Comparison of ENCODE assay signal across 32 cellular contexts in the genomic region with DNA sequence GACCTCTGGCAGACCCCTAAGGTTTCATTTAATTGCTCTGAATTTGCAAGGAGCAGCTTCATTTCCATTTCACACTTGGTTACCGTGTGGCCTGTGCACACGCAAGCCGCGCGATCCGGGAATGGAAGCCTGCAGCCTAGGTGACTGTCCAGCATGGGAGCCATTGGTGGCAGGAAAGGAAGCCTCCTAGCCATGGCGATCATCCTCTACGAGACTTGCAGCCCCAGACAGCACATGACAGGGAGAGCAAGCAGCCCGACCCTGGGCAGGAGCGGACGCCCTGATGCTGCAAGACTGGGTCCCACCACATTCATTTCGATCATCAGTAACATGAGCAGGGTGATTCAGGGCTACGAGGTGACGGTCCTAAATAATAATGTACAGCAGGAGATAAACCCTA. TPM values are rescaled to one million over a fixed set of nuclear protein-coding genes. Genes with fewer than 3 reads are reported as not detected.
DNase-seq lines count a peak whose midpoint lies in the region; TF ChIP-seq lines count a peak whose summit lies in the region.
"Had no signal": no experiment of that assay in that cellular context is flagged by ENCODE, and none has a peak within 500 bp of the region (broad histone marks: within the 10 kb centered on the region; RNA-seq: fewer than 3 reads in every experiment).

No MANE protein-coding gene starts in this region.

- no peak overlapping the region for H3K4me3 Mint-ChIP-seq in osteocyte (ENCODE audit: unreplicated experiment)
- no peak overlapping the region for H3K4me3 Mint-ChIP-seq in CD4-positive, alpha-beta memory T cell
- H3K4me3 Mint-ChIP-seq: B cell; CD14-positive monocyte; CD4-positive, alpha-beta T cell; CD4-positive, CD25-positive, alpha-beta regulatory T cell; CD8-positive, alpha-beta memory T cell; CD8-positive, alpha-beta T cell had no signal

- H3K9ac ChIP-seq in neuronal stem cell (ENCODE audit: low read depth, low read length, poor library complexity) (peak overlapping the region; percentile 68), mesenchymal stem cell (ENCODE audit: low read length) (no peak overlapping the region)
- H3K9ac ChIP-seq: BLaER1; BLaER1 treated with 17β-estradiol and CSF1 and Interleukin-3, amounts not matched to agents 10 nM and 100 nM had no signal

- H3K14ac ChIP-seq in neuronal stem cell (ENCODE audit: low read length) (peak overlapping the region; percentile 78), mesenchymal stem cell (ENCODE audit: low read length in 2 of 2) (no peak overlapping the region)

- H2AFZ ChIP-seq in neuronal stem cell (ENCODE audit: low read length), result peak overlapping the region; percentile 31
- H2AFZ ChIP-seq in mesenchymal stem cell (ENCODE audit: low read depth, low read length), result no peak overlapping the region

- TF ChIP-seq CTCF in osteocyte (IDR thresholded peaks at IDR 0.05), result no peak

- peaks cover 0 to 2% of the 10 kb centered on the region in 2 donors for H3K9me3 ChIP-seq in neuronal stem cell (replicated peaks in 1 of 2; ENCODE audit: control insufficient read depth in 2 of 2, insufficient read depth in 1 of 2, low read depth in 1 of 2, low read length in 2 of 2)
- no peaks in the 10 kb centered on the region for H3K9me3 ChIP-seq in CD4-positive, alpha-beta memory T cell (ENCODE audit: control insufficient read depth in 1 of 2, low read length in 2 of 2)
- H3K9me3 ChIP-seq in mesenchymal stem cell (ENCODE audit: control insufficient read depth, low read length), result peaks cover 12% of the 10 kb centered on the region
- H3K9me3 ChIP-seq: BE2C had no signal

- H2AK5ac ChIP-seq in neuronal stem cell (ENCODE audit: low read depth, low read length) (no peak overlapping the region), mesenchymal stem cell (ENCODE audit: low read length, severe bottlenecking) (no peak overlapping the region)

- H3K9me3 Mint-ChIP-seq in osteocyte (ENCODE audit: unreplicated experiment), result peaks cover 16% of the 10 kb centered on the region
- peaks cover 0 to 16% (median 5%) of the 10 kb centered on the region in 8 donors for H3K9me3 Mint-ChIP-seq in CD4-positive, alpha-beta memory T cell

- H4K8ac ChIP-seq in neuronal stem cell (ENCODE audit: low read depth, low read length) (no peak overlapping the region), mesenchymal stem cell (ENCODE audit: low read length) (no peak overlapping the region)

- H3K79me1 ChIP-seq in neuronal stem cell (ENCODE audit: low read depth, low read length) (no peaks in the 10 kb centered on the region), mesenchymal stem cell (replicated peaks; ENCODE audit: low read length, poor library complexity, severe bottlenecking) (no peaks in the 10 kb centered on the region)

- H3K36me3 ChIP-seq in neuronal stem cell (replicated peaks in 1 of 2; ENCODE audit: control insufficient read depth in 2 of 2, insufficient read depth in 2 of 2, low read length in 2 of 2) (no peaks in the 10 kb centered on the region), mesenchymal stem cell (ENCODE audit: control insufficient read depth in 1 of 2, insufficient read depth in 2 of 2, low read depth in 1 of 2, low read length in 2 of 2) (peaks cover 0 to 7% of the 10 kb centered on the region in 2 experiments)
- no peaks in the 10 kb centered on the region for H3K36me3 ChIP-seq in CD4-positive, alpha-beta memory T cell (ENCODE audit: insufficient read depth, low read length)
- H3K36me3 ChIP-seq: BE2C had no signal

- H2BK120ac ChIP-seq in neuronal stem cell (ENCODE audit: low read depth, low read length) (no peak overlapping the region), mesenchymal stem cell (ENCODE audit: low read depth, low read length) (no peak overlapping the region)

- H3K4me2 ChIP-seq in neuronal stem cell (ENCODE audit: insufficient read depth, low read length, poor library complexity, severe bottlenecking) (no peak overlapping the region), mesenchymal stem cell (ENCODE audit: low read length, poor library complexity, severe bottlenecking) (no peak overlapping the region)
- H3K4me2 ChIP-seq: A549; BLaER1; BLaER1 treated with 17β-estradiol and CSF1 and Interleukin-3, amounts not matched to agents 10 nM and 100 nM had no signal

- no peak overlapping the region for H4K91ac ChIP-seq in neuronal stem cell (ENCODE audit: low read depth, low read length, poor library complexity)
- H4K91ac ChIP-seq in mesenchymal stem cell (ENCODE audit: low read length), result no peak overlapping the region

- DNase-seq in mesenteric fat pad (ENCODE audit: low spot score) (peak; percentile 57), neuronal stem cell (ENCODE audit: low spot score) (no peak), osteocyte (ENCODE audit: extremely low spot score, unreplicated experiment) (peak; percentile 79), mesenchymal stem cell (no peak), NCI-H2171 (lab: John Stamatoyannopoulos, UW) (no peak)
- no peak for DNase-seq in CD4-positive, alpha-beta memory T cell
- DNase-seq: 8988T; ACHN; AML-193; BE2C; C1 segment of cervical spinal cord; Caco-2; Calu3; CD4-positive, alpha-beta T cell; CD4-positive, CD25-positive, alpha-beta regulatory T cell; CD8-positive, alpha-beta memory T cell; CD8-positive, alpha-beta T cell; COR-L47; DMS 273 treated with DMSO at 0.1 percent for 48 hours; DMS153; DMS53; DMS79; DMS79 treated with DMSO at 0.1 percent for 48 hours; DND-41; EL had no signal

- H3K27ac ChIP-seq in neuronal stem cell (replicated peaks; ENCODE audit: low read length) (no peak overlapping the region), mesenchymal stem cell (ENCODE audit: low read length, poor library complexity, severe bottlenecking) (no peak overlapping the region)
- H3K27ac ChIP-seq in CD4-positive, alpha-beta memory T cell (ENCODE audit: low read depth, low read length), result no peak overlapping the region
- H3K27ac ChIP-seq: 22Rv1; A549; BLaER1; BLaER1 treated with 17β-estradiol and CSF1 and Interleukin-3, amounts not matched to agents 10 nM and 100 nM; C4-2B had no signal

- H3K27me3 Mint-ChIP-seq in osteocyte (ENCODE audit: unreplicated experiment), result no peaks in the 10 kb centered on the region
- no peaks in the 10 kb centered on the region for H3K27me3 Mint-ChIP-seq in CD4-positive, alpha-beta memory T cell
- H3K27me3 Mint-ChIP-seq: B cell; CD4-positive, alpha-beta T cell; CD4-positive, CD25-positive, alpha-beta regulatory T cell; CD8-positive, alpha-beta memory T cell had no signal

- POLR2A ChIA-PET in CD4-positive, alpha-beta memory T cell (lab: Charles Lee; ENCODE audit: partially characterized antibody), result no interaction called here

- H2BK12ac ChIP-seq in neuronal stem cell (ENCODE audit: low read length) (no peak overlapping the region), mesenchymal stem cell (ENCODE audit: low read length in 2 of 2) (no peak overlapping the region)

- H3K4me1 Mint-ChIP-seq in osteocyte (ENCODE audit: unreplicated experiment), result no peaks in the 10 kb centered on the region
- no peaks in the 10 kb centered on the region for H3K4me1 Mint-ChIP-seq in CD4-positive, alpha-beta memory T cell
- H3K4me1 Mint-ChIP-seq: B cell, CD14-positive monocyte had no signal

- H2BK15ac ChIP-seq in neuronal stem cell (ENCODE audit: low read length), result no peak overlapping the region
- no peak overlapping the region for H2BK15ac ChIP-seq in mesenchymal stem cell (ENCODE audit: low read depth, poor library complexity, severe bottlenecking)

- H3K27ac Mint-ChIP-seq in osteocyte (ENCODE audit: unreplicated experiment), result no peak overlapping the region
- H3K27ac Mint-ChIP-seq in CD4-positive, alpha-beta memory T cell, result no peak overlapping the region
- H3K27ac Mint-ChIP-seq: B cell; CD4-positive, alpha-beta T cell; CD4-positive, CD25-positive, alpha-beta regulatory T cell; CD8-positive, alpha-beta memory T cell; CD8-positive, alpha-beta T cell had no signal

- H2BK5ac ChIP-seq in neuronal stem cell (ENCODE audit: low read length) (no peak overlapping the region), mesenchymal stem cell (ENCODE audit: low read depth, low read length, poor library complexity, severe bottlenecking) (no peak overlapping the region)

- H3K4me3 ChIP-seq in neuronal stem cell (ENCODE audit: low read length in 2 of 2) (no peak overlapping the region), mesenchymal stem cell (ENCODE audit: insufficient read depth in 1 of 2, low read depth in 1 of 2, low read length in 2 of 2) (no peak overlapping the region)
- H3K4me3 ChIP-seq in CD4-positive, alpha-beta memory T cell (ENCODE audit: low read length in 2 of 2), result no peak overlapping the region
- H3K4me3 ChIP-seq: A549; BLaER1; BLaER1 treated with 17β-estradiol and CSF1 and Interleukin-3, amounts not matched to agents 10 nM and 100 nM had no signal

- H3K4me1 ChIP-seq in neuronal stem cell (ENCODE audit: control insufficient read depth in 2 of 2, insufficient read depth in 1 of 2, low read depth in 1 of 2, low read length in 2 of 2) (peaks cover 4 to 9% of the 10 kb centered on the region in 2 donors), mesenchymal stem cell (ENCODE audit: control insufficient read depth, insufficient read depth, low read depth, low read length) (no peaks in the 10 kb centered on the region)
- H3K4me1 ChIP-seq in CD4-positive, alpha-beta memory T cell (ENCODE audit: insufficient read depth, low read length), result no peaks in the 10 kb centered on the region
- H3K4me1 ChIP-seq: A549, BE2C, Caco-2 had no signal

- peaks cover 5% of the 10 kb centered on the region for H3K36me3 Mint-ChIP-seq in osteocyte (ENCODE audit: unreplicated experiment)
- peaks cover 41 to 51% of the 10 kb centered on the region in 2 donors for H3K36me3 Mint-ChIP-seq in CD4-positive, alpha-beta memory T cell

- WGBS in neuronal stem cell (ENCODE audit: extremely low coverage in 2 of 2, insufficient read length in 2 of 2, insufficient replicate concordance in 1 of 2), 2 donors, result no CpG with 5 or more reads among the region's 14 CpGs
- 93% methylated on average over 14 of the region's 14 CpGs for WGBS in mesenchymal stem cell

- H3K18ac ChIP-seq in neuronal stem cell (ENCODE audit: low read length) (peak overlapping the region; percentile 67), mesenchymal stem cell (ENCODE audit: low read depth in 1 of 2, low read length in 2 of 2) (no peak overlapping the region)

- H3K23ac ChIP-seq in neuronal stem cell (ENCODE audit: low read depth, low read length, poor library complexity), result peak overlapping the region; percentile 10
- no peak overlapping the region for H3K23ac ChIP-seq in mesenchymal stem cell (ENCODE audit: low read length in 2 of 2)

- CTCF ChIA-PET in CD4-positive, alpha-beta memory T cell (lab: Charles Lee; ENCODE audit: partially characterized antibody), result no interaction called here

- H3K27me3 ChIP-seq in neuronal stem cell (ENCODE audit: control insufficient read depth in 3 of 3, insufficient read depth in 3 of 3, low read depth in 1 of 3, low read length in 3 of 3), result peaks cover 0 to 2% (median 0%) of the 10 kb centered on the region in 3 experiments
- no peaks in the 10 kb centered on the region for H3K27me3 ChIP-seq in CD4-positive, alpha-beta memory T cell (ENCODE audit: insufficient read depth, low read length)
- no peaks in the 10 kb centered on the region for H3K27me3 ChIP-seq in mesenchymal stem cell (ENCODE audit: control insufficient read depth in 1 of 2, insufficient read depth in 1 of 2, low read length in 2 of 2)
- H3K27me3 ChIP-seq: BE2C; BLaER1; BLaER1 treated with 17β-estradiol and CSF1 and Interleukin-3, amounts not matched to agents 10 nM and 100 nM had no signal

- intact Hi-C loops in CD4-positive, alpha-beta memory T cell (cut with micrococcal nuclease), result no loop called here

- H3K4ac ChIP-seq in neuronal stem cell (ENCODE audit: low read length) (no peak overlapping the region), mesenchymal stem cell (ENCODE audit: low read depth in 1 of 2, low read length in 2 of 2) (no peak overlapping the region)

RNA-seq across cellular contexts. Expression of gene C10orf143, which starts 33.9 kb away (rescaled TPM):
- total RNA-seq in mesenteric fat pad (3.7 TPM), osteocyte (2.9 and 4.1 TPM in 2 replicates)
- 4.9 TPM for polyA plus RNA-seq in neuronal stem cell (2013, experiment 1 of 2)
- 4.7 TPM for polyA plus RNA-seq in neuronal stem cell (2013, experiment 2 of 2)
- total RNA-seq in CD4-positive, alpha-beta memory T cell, result 1 to 10 TPM; 9.2 TPM
- polyA plus RNA-seq in CD4-positive, alpha-beta memory T cell, result 10 to 100 TPM; 18.7 to 33.9 TPM
- 1.1 TPM for polyA plus RNA-seq in mesenchymal stem cell (2013, experiment 1 of 2)
- polyA plus RNA-seq in mesenchymal stem cell (2013, experiment 2 of 2), result 1.2 TPM

RNA-seq across cellular contexts. Expression of gene GLRX3, which starts 59.5 kb away (rescaled TPM):
- total RNA-seq in mesenteric fat pad, result 72.0 TPM
- polyA plus RNA-seq in neuronal stem cell (2013, experiment 1 of 2), result 124 TPM
- polyA plus RNA-seq in neuronal stem cell (2013, experiment 2 of 2), result 125 TPM
- 58.7 and 61.2 TPM in 2 replicates for total RNA-seq in osteocyte
- 10 to 100 TPM; 39.3 to 41.8 TPM for total RNA-seq in CD4-positive, alpha-beta memory T cell
- polyA plus RNA-seq in CD4-positive, alpha-beta memory T cell, result 100 to 1,000 TPM in 1 of 2 donors, 10 to 100 TPM in 1; 77.9 to 116 TPM
- 136 TPM for polyA plus RNA-seq in mesenchymal stem cell (2013, experiment 1 of 2)
- 138 TPM for polyA plus RNA-seq in mesenchymal stem cell (2013, experiment 2 of 2)

Comparison
In these comparisons a context has a peak if more than half of its experiments do, and no peak if none do; other contexts are left out.
1. DNase-seq: peak in mesenteric fat pad (single experiment) and osteocyte (single experiment); none in neuronal stem cell (single experiment), CD4-positive, alpha-beta memory T cell (0 of 5), mesenchymal stem cell (single experiment) and NCI-H2171 (single experiment).